ENCODE assay signal across 15 cellular contexts in the genomic region with DNA sequence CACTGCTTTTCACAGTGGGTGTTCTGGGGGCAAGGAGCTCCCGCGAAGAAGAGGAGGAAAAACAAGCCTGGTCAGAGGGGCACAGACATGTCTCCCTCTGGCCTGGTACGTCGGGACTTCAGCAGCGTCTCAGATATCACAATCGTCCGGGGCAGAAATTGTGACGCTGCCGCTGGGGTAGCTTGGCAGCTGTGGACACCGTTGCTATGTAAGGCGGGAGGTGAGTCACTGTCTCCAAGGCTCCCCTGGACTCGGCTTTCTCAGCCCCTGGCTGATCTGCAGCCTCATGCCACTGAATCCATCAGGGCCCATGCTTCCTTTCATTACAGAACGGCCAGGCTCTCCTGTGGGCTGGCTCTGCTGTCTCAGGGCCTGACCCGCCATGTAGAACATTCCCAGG.
A peak's percentile ranks its signal among the peaks of the same experiment; 100 is the strongest.
DNase-seq lines count a peak whose midpoint lies in the region; ATAC-seq and TF ChIP-seq lines count a peak whose summit lies in the region.
"Had no signal": no experiment of that assay in that cellular context is flagged by ENCODE, and none has a peak within 500 bp of the region (broad histone marks: within the 10 kb centered on the region; RNA-seq: fewer than 3 reads in every experiment).

No MANE protein-coding gene starts in this region.

- H3K4me3 ChIP-seq in HUES64 (ENCODE audit: low read length): no peak overlapping the region
- H3K4me3 ChIP-seq in brain microvascular endothelial cell (ENCODE audit: low read depth, low read length): no peak overlapping the region
- H3K4me3 ChIP-seq in mesodermal cell (ENCODE audit: extremely low read depth, insufficient read depth, low read length, poor library complexity, severe bottlenecking): no peak overlapping the region
- no peak overlapping the region for H3K4me3 ChIP-seq in H7 (ENCODE audit: insufficient read depth, low read depth, low read length)
- H3K4me3 ChIP-seq: vagina had no signal

- ATAC-seq in HG03159 (IDR thresholded peaks at IDR 0.05; ENCODE audit: unreplicated experiment) (no peak), HG03432 (IDR thresholded peaks at IDR 0.05; ENCODE audit: unreplicated experiment) (no peak)
- ATAC-seq: HCT116 had no signal

- DNase-seq in A172 (ENCODE audit: low spot score) (peak; percentile 91), brain microvascular endothelial cell (peak; percentile 98), GF-D8 (lab: John Stamatoyannopoulos, UW) (no peak), H7 (no peak)
- DNase-seq: activated CD4-positive, alpha-beta T cell treated with anti-CD3 and anti-CD28 coated beads, Interleukin-2, amount 50 U/mL, for 4 hours; cerebellar nuclear complex; DMS79; stimulated activated CD4-positive, alpha-beta T cell treated with anti-CD3 and anti-CD28 coated beads, Interleukin-12 subunit alpha, Interleukin-12 subunit beta, amount 100 ng/mL, for 4 hours; T-helper 1 cell had no signal

- H3K9me3 ChIP-seq in HUES64 (ENCODE audit: insufficient read depth, low read depth, low read length) (peaks cover 11% of the 10 kb centered on the region), mesodermal cell (ENCODE audit: control insufficient read depth, low read length) (no peaks in the 10 kb centered on the region)

- H3K4me1 ChIP-seq in HUES64 (ENCODE audit: insufficient read depth, low read length) (peaks cover 5% of the 10 kb centered on the region), mesodermal cell (ENCODE audit: control insufficient read depth, insufficient read depth, low read length, poor library complexity, severe bottlenecking) (peaks cover 29% of the 10 kb centered on the region)

- 85% methylated on average over 14 of the region's 14 CpGs for WGBS in HUES64
- 75 to 88% methylated on average over 12 of the region's 14 CpGs for WGBS in mesodermal cell (ENCODE audit: insufficient coverage in 2 of 2), 2 experiments

- H3K27me3 ChIP-seq in HUES64 (ENCODE audit: insufficient read depth, low read length) (no peaks in the 10 kb centered on the region), brain microvascular endothelial cell (replicated peaks) (no peaks in the 10 kb centered on the region), H7 (ENCODE audit: control insufficient read depth, insufficient read depth, low read length) (no peaks in the 10 kb centered on the region)
- H3K27me3 ChIP-seq: vagina had no signal

- in situ Hi-C loops in brain microvascular endothelial cell (cut with HindIII; ENCODE audit: low pct_ligation_motif_present, low sequenced_read_pairs): loop anchor here (25.0 kb wide), 1 partner anchor 926 kb away; no protein-coding TSS in a partner anchor

- no peak overlapping the region for H3K9ac ChIP-seq in HUES64 (ENCODE audit: low read depth, low read length)

- 0 out of 2 replicates have a peak overlapping the region, but pooled peaks have one; percentile 18 for H3K27ac ChIP-seq in HUES64 (ENCODE audit: low read depth, low read length)
- peak overlapping the region; percentile 75 for H3K27ac ChIP-seq in brain microvascular endothelial cell
- H3K27ac ChIP-seq in mesodermal cell (ENCODE audit: low read depth, low read length, severe bottlenecking): peak overlapping the region; percentile 84
- H3K27ac ChIP-seq: vagina had no signal

- no peak for TF ChIP-seq CTCF in brain microvascular endothelial cell (IDR thresholded peaks at IDR 0.05; ENCODE audit: low read depth, low read length, missing control alignments)

- H3K36me3 ChIP-seq in HUES64 (ENCODE audit: insufficient read depth, low read length) (peaks cover 22% of the 10 kb centered on the region; the same call in 1 of the 2 replicates), brain microvascular endothelial cell (replicated peaks) (no peaks in the 10 kb centered on the region), mesodermal cell (ENCODE audit: control insufficient read depth, insufficient read depth, low read length) (peaks cover 64% of the 10 kb centered on the region), H7 (replicated peaks; ENCODE audit: control insufficient read depth, insufficient read depth, low read length) (no peaks in the 10 kb centered on the region; the same call in 1 of the 2 replicates)

Comparison
In these comparisons a context has a peak if more than half of its experiments do, and no peak if none do; other contexts are left out.
1. DNase-seq: peak in A172 (single experiment) and brain microvascular endothelial cell (single experiment); none in GF-D8 (single experiment) and H7 (single experiment).
2. H3K27ac ChIP-seq: peak in every context shown above with its lines; median percentile 84 in mesodermal cell; 75 in brain microvascular endothelial cell; 18 in HUES64.